Comparison of ENCODE assay signal across 33 cellular contexts in genomic region chr6:152482289-152482688, GRCh38.
"Had no signal": no experiment of that assay in that cellular context is flagged by ENCODE, and none has a peak within 500 bp of the region (broad histone marks: within the 10 kb centered on the region; RNA-seq: fewer than 3 reads in every experiment).

No MANE protein-coding gene starts in this region.

- DNase-seq: naive B cell; naive thymus-derived CD8-positive, alpha-beta T cell; nephron progenitor cell; nucleus accumbens; ovary; posterior cingulate gyrus; psoas muscle; right cardiac atrium; spleen; stimulated activated CD4-positive, alpha-beta T cell treated with anti-CD3 and anti-CD28 coated beads, Interleukin-12 subunit alpha, Interleukin-12 subunit beta, amount 100 ng/mL, for 4 hours; stimulated activated CD4-positive, alpha-beta T cell treated with anti-CD3 and anti-CD28 coated beads, Interleukin-2, amount 100 ng/mL, for 24 hours; stimulated activated CD4-positive, alpha-beta T cell treated with anti-CD3 and anti-CD28 coated beads, Interleukin-2, amount 100 ng/mL, for 48 hours; stimulated activated CD4-positive, alpha-beta T cell treated with anti-CD3 and anti-CD28 coated beads, Interleukin-4, amount 100 ng/mL, for 24 hours; stimulated activated naive B cell treated with anti-CD40 and anti-IgM and Interleukin-4, amounts not matched to agents 10 μg/mL and 1 μg/mL and 100 μg/mL, for 72 hours; stimulated activated naive CD4-positive, alpha-beta T cell treated with Interleukin-2 at 50 U/mL for 16 hours; stomach; thyroid gland; trophoblast cell; upper lobe of left lung had no signal

- H3K27ac Mint-ChIP-seq: naive thymus-derived CD8-positive, alpha-beta T cell; natural killer cell treated with Interleukin-12 subunit alpha and Interleukin-12 subunit beta and Interleukin-15 and Interleukin-18, amount 100 ng/mL, for 72 hours; nephron progenitor cell; progenitor cell of endocrine pancreas; stimulated activated effector memory CD8-positive, alpha-beta T cell treated with anti-CD3 and anti-CD28 coated beads, Interleukin-12 subunit alpha, Interleukin-12 subunit beta, amount 100 ng/mL, for 72 hours; stimulated activated naive B cell treated with anti-CD40 and anti-IgM and Interleukin-4, amounts not matched to agents 10 μg/mL and 1 μg/mL and 100 μg/mL, for 72 hours; stimulated activated naive CD8-positive, alpha-beta T cell treated with anti-CD3 and anti-CD28 coated beads, Interleukin-15, Interleukin-2, amounts not matched to agents 100 ng/mL and 50 ng/mL, for 24 hours had no signal

- H3K4me3 Mint-ChIP-seq: naive B cell; naive thymus-derived CD8-positive, alpha-beta T cell; natural killer cell treated with Interleukin-12 subunit alpha and Interleukin-12 subunit beta and Interleukin-15 and Interleukin-18, amount 100 ng/mL, for 72 hours; nephron progenitor cell; neural crest cell; stimulated activated effector memory CD8-positive, alpha-beta T cell treated with anti-CD3 and anti-CD28 coated beads, Interleukin-12 subunit alpha, Interleukin-12 subunit beta, amount 100 ng/mL, for 72 hours; stimulated activated naive B cell treated with anti-CD40 and anti-IgM and Interleukin-4, amounts not matched to agents 10 μg/mL and 1 μg/mL and 100 μg/mL, for 72 hours; stimulated activated naive CD8-positive, alpha-beta T cell treated with anti-CD3 and anti-CD28 coated beads, Interleukin-15, Interleukin-2, amounts not matched to agents 100 ng/mL and 50 ng/mL, for 24 hours had no signal

- H3K36me3 Mint-ChIP-seq: naive B cell; naive thymus-derived CD8-positive, alpha-beta T cell; natural killer cell treated with Interleukin-12 subunit alpha and Interleukin-12 subunit beta and Interleukin-15 and Interleukin-18, amount 100 ng/mL, for 72 hours; stimulated activated naive B cell treated with anti-CD40 and anti-IgM and Interleukin-4, amounts not matched to agents 10 μg/mL and 1 μg/mL and 100 μg/mL, for 72 hours had no signal

- H3K9ac ChIP-seq: parathyroid adenoma had no signal

- H2AFZ ChIP-seq: parathyroid adenoma had no signal

- H3K27me3 ChIP-seq: neutrophil, ovary, spleen, stomach, thyroid gland, tibial nerve, upper lobe of left lung, vagina had no signal

- H3K27ac ChIP-seq: neutrophil, ovary, parathyroid adenoma, psoas muscle, skin epidermis, spleen, stomach, thoracic aorta, thyroid gland, tibial nerve, upper lobe of left lung, vagina had no signal

- ATAC-seq: naive thymus-derived CD8-positive, alpha-beta T cell; natural killer cell treated with Interleukin-12 subunit alpha and Interleukin-12 subunit beta and Interleukin-15 and Interleukin-18, amount 100 ng/mL, for 72 hours; psoas muscle; right cardiac atrium; sciatic nerve; stimulated activated effector memory CD8-positive, alpha-beta T cell treated with anti-CD3 and anti-CD28 coated beads, Interleukin-12 subunit alpha, Interleukin-12 subunit beta, amount 100 ng/mL, for 72 hours; stimulated activated naive B cell treated with anti-CD40 and anti-IgM and Interleukin-4, amounts not matched to agents 10 μg/mL and 1 μg/mL and 100 μg/mL, for 72 hours had no signal

- H3K27me3 Mint-ChIP-seq: natural killer cell treated with Interleukin-12 subunit alpha and Interleukin-12 subunit beta and Interleukin-15 and Interleukin-18, amount 100 ng/mL, for 72 hours; progenitor cell of endocrine pancreas; stimulated activated naive B cell treated with anti-CD40 and anti-IgM and Interleukin-4, amounts not matched to agents 10 μg/mL and 1 μg/mL and 100 μg/mL, for 72 hours; stimulated activated naive CD8-positive, alpha-beta T cell treated with anti-CD3 and anti-CD28 coated beads, Interleukin-15, Interleukin-2, amounts not matched to agents 100 ng/mL and 50 ng/mL, for 24 hours had no signal

- H3K4me1 Mint-ChIP-seq: naive B cell; nephron progenitor cell; neural crest cell; stimulated activated effector memory CD8-positive, alpha-beta T cell treated with anti-CD3 and anti-CD28 coated beads, Interleukin-12 subunit alpha, Interleukin-12 subunit beta, amount 100 ng/mL, for 72 hours; stimulated activated naive B cell treated with anti-CD40 and anti-IgM and Interleukin-4, amounts not matched to agents 10 μg/mL and 1 μg/mL and 100 μg/mL, for 72 hours had no signal

- H3K4me1 ChIP-seq: parathyroid adenoma, psoas muscle, spleen, stomach, thyroid gland, upper lobe of left lung, vagina had no signal

- H3K9me3 Mint-ChIP-seq: naive B cell; naive thymus-derived CD8-positive, alpha-beta T cell; natural killer cell treated with Interleukin-12 subunit alpha and Interleukin-12 subunit beta and Interleukin-15 and Interleukin-18, amount 100 ng/mL, for 72 hours; nephron progenitor cell; neural crest cell; stimulated activated effector memory CD8-positive, alpha-beta T cell treated with anti-CD3 and anti-CD28 coated beads, Interleukin-12 subunit alpha, Interleukin-12 subunit beta, amount 100 ng/mL, for 72 hours; stimulated activated naive B cell treated with anti-CD40 and anti-IgM and Interleukin-4, amounts not matched to agents 10 μg/mL and 1 μg/mL and 100 μg/mL, for 72 hours; stimulated activated naive CD8-positive, alpha-beta T cell treated with anti-CD3 and anti-CD28 coated beads, Interleukin-15, Interleukin-2, amounts not matched to agents 100 ng/mL and 50 ng/mL, for 24 hours had no signal

- H3K4me2 ChIP-seq: smooth muscle cell had no signal

- H3K36me3 ChIP-seq: ovary, thoracic aorta, thyroid gland, tibial nerve, vagina had no signal

- H3K79me2 ChIP-seq: parathyroid adenoma had no signal

- H3K9me3 ChIP-seq: neutrophil, ovary, psoas muscle, spleen, stomach, thoracic aorta, thyroid gland, tibial nerve, upper lobe of left lung, vagina had no signal

- FAIRE-seq: urothelium cell line had no signal

- H3K4me3 ChIP-seq: ovary, psoas muscle, skin epidermis, smooth muscle cell, spleen, stomach, thoracic aorta, thyroid gland, tibial nerve, upper lobe of left lung, vagina had no signal
